ENCODE assay signal across 32 cellular contexts in genomic region chr1:237888143-237888542, GRCh38. TPM values are rescaled to one million over a fixed set of nuclear protein-coding genes. Genes with fewer than 3 reads are reported as not detected.
DNase-seq lines count a peak whose midpoint lies in the region; ATAC-seq, FAIRE-seq and TF ChIP-seq lines count a peak whose summit lies in the region.
"Had no signal": no experiment of that assay in that cellular context is flagged by ENCODE, and none has a peak within 500 bp of the region (broad histone marks: within the 10 kb centered on the region; RNA-seq: fewer than 3 reads in every experiment).

No MANE protein-coding gene starts in this region.

- no peak for TF ChIP-seq POLR2A in breast epithelium (IDR thresholded peaks at IDR 0.05)

- no peaks in the 10 kb centered on the region for H3K36me3 Mint-ChIP-seq in MCF 10A (ENCODE audit: insufficient read depth, unreplicated experiment)
- H3K36me3 Mint-ChIP-seq: CD14-positive monocyte; CD8-positive, alpha-beta memory T cell had no signal

- H3K27ac Mint-ChIP-seq in MCF 10A (ENCODE audit: low read depth, unreplicated experiment): peak overlapping the region; percentile 11
- H3K27ac Mint-ChIP-seq: CD14-positive monocyte; CD8-positive, alpha-beta memory T cell; HFFc6 had no signal

- no peaks in the 10 kb centered on the region for H3K27me3 Mint-ChIP-seq in MCF 10A (ENCODE audit: insufficient read depth, unreplicated experiment)
- H3K27me3 Mint-ChIP-seq: CD8-positive, alpha-beta memory T cell had no signal

- H3K4me3 Mint-ChIP-seq in MCF 10A (ENCODE audit: unreplicated experiment): no peak overlapping the region
- H3K4me3 Mint-ChIP-seq: CD14-positive monocyte; CD8-positive, alpha-beta memory T cell; HFFc6 had no signal

- intact Hi-C loops in MCF 10A (cut with micrococcal nuclease): no loop called here
- intact Hi-C loops in breast epithelium (cut with DNase I; ENCODE audit: low total_unique reads): no loop called here

- CTCF ChIA-PET in MCF 10A (lab: Yijun Ruan, JAX): interaction anchor here (0.6 to 1.2 kb wide), 2 partner anchors 93 to 1715 kb away, joined by 3 read pairs; no protein-coding TSS in a partner anchor

- no peaks in the 10 kb centered on the region for H3K79me2 ChIP-seq in OCI-LY3 (ENCODE audit: low read length)

- H3K4me2 ChIP-seq in OCI-LY3 (ENCODE audit: low read length): peak overlapping the region; percentile 8; the same call in 1 of the 2 replicates
- H3K4me2 ChIP-seq: SK-N-SH had no signal

- no peak for TF ChIP-seq CTCF in MCF 10A (IDR thresholded peaks at IDR 0.05; ENCODE audit: unreplicated experiment)
- no peak for TF ChIP-seq CTCF in breast epithelium (IDR thresholded peaks at IDR 0.05)
- TF ChIP-seq CTCF in OCI-LY3 (IDR thresholded peaks at IDR 0.05; ENCODE audit: low read depth, low read length): no peak
- TF ChIP-seq CTCF in bronchial epithelial cell (IDR thresholded peaks at IDR 0.05; ENCODE audit: insufficient read depth, low read length, severe bottlenecking): no peak

- no peak for ATAC-seq in HG03457 (IDR thresholded peaks at IDR 0.05; ENCODE audit: unreplicated experiment)

- no peaks in the 10 kb centered on the region for H3K36me3 ChIP-seq in breast epithelium
- H3K36me3 ChIP-seq in OCI-LY3 (replicated peaks; ENCODE audit: low read depth, low read length): no peaks in the 10 kb centered on the region
- H3K36me3 ChIP-seq in bronchial epithelial cell (ENCODE audit: control insufficient read depth, insufficient read depth, low read length): no peaks in the 10 kb centered on the region
- H3K36me3 ChIP-seq: BE2C, HAP-1, Peyer's patch had no signal

- no peak overlapping the region for H2AFZ ChIP-seq in OCI-LY3 (ENCODE audit: low read depth, low read length)

- H3K4me1 Mint-ChIP-seq in MCF 10A (ENCODE audit: insufficient read depth, unreplicated experiment): peaks cover 8% of the 10 kb centered on the region
- H3K4me1 Mint-ChIP-seq: CD14-positive monocyte; CD8-positive, alpha-beta memory T cell had no signal

- H3K27me3 ChIP-seq in breast epithelium (no peaks in the 10 kb centered on the region), OCI-LY3 (ENCODE audit: low read depth, low read length) (no peaks in the 10 kb centered on the region), bronchial epithelial cell (ENCODE audit: control insufficient read depth, insufficient read depth, low read length) (no peaks in the 10 kb centered on the region)
- H3K27me3 ChIP-seq: BE2C, Peyer's patch had no signal

- H3K9me3 ChIP-seq in breast epithelium (no peaks in the 10 kb centered on the region), OCI-LY3 (ENCODE audit: insufficient read depth, low read length) (no peaks in the 10 kb centered on the region)
- H3K9me3 ChIP-seq: BE2C, Peyer's patch, SK-N-SH had no signal

- H4K20me1 ChIP-seq in OCI-LY3 (ENCODE audit: insufficient read depth, low read length): no peaks in the 10 kb centered on the region

- H3K9ac ChIP-seq in OCI-LY3 (ENCODE audit: low read length): no peak overlapping the region
- H3K9ac ChIP-seq: SK-N-SH had no signal

- H3K4me1 ChIP-seq in breast epithelium: no peaks in the 10 kb centered on the region
- H3K4me1 ChIP-seq in OCI-LY3 (ENCODE audit: low read length): peaks cover 48% of the 10 kb centered on the region
- H3K4me1 ChIP-seq: BE2C, HAP-1, Peyer's patch had no signal

- POLR2A ChIA-PET in MCF 10A (lab: Yijun Ruan, JAX): no interaction called here

- BruUV-seq in MCF 10A (replicated peaks; lab: Mats Ljungman, UMichigan): no TSS peak

- H3K9me3 Mint-ChIP-seq in MCF 10A (ENCODE audit: unreplicated experiment): no peaks in the 10 kb centered on the region

- DNase-seq in MCF 10A (ENCODE audit: unreplicated experiment) (peak; percentile 38), breast epithelium (ENCODE audit: low spot score in 2 of 2) (no peak), bronchial epithelial cell (ENCODE audit: low read depth) (peak; percentile 84), renal cortical epithelial cell (ENCODE audit: low read depth) (peak; percentile 58), OCI-M2 (lab: John Stamatoyannopoulos, UW; ENCODE audit: unreplicated experiment) (no peak), iPS-NIHi11 (ENCODE audit: low spot score) (no peak)
- DNase-seq: 8988T; ACHN; BE2C; CD8-positive, alpha-beta memory T cell; DMS 273 treated with DMSO at 0.1 percent for 48 hours; DND-41; GOT3; HFFc6; NCI-H1105; NCI-H1436 treated with DMSO at 0.1 percent for 48 hours; NCI-H1930; NCI-H2107; NCI-H446; NCI-H524 treated with DMSO at 0.1 percent for 48 hours; NCI-H82; Peyer's patch; SIG-M5; SK-N-SH; SW 1271 had no signal

- H3K4me3 ChIP-seq in breast epithelium: no peak overlapping the region
- no peak overlapping the region for H3K4me3 ChIP-seq in OCI-LY3 (ENCODE audit: low read length)
- H3K4me3 ChIP-seq in bronchial epithelial cell (ENCODE audit: low read depth, low read length): no peak overlapping the region
- H3K4me3 ChIP-seq: HAP-1, Peyer's patch had no signal

- FAIRE-seq in bronchial epithelial cell (lab: Jason Lieb, UNC): peak; percentile 79
- FAIRE-seq: GM18507 had no signal

- no peak overlapping the region for H3K27ac ChIP-seq in breast epithelium
- H3K27ac ChIP-seq in OCI-LY3 (ENCODE audit: low read length): no peak overlapping the region
- H3K27ac ChIP-seq: HL-60, Peyer's patch had no signal

RNA-seq across cellular contexts. Expression of gene ZP4, which starts 2.6 kb away (rescaled TPM):
- total RNA-seq in MCF 10A (2022) (not detected in 2 replicates), breast epithelium (not detected), bronchial epithelial cell (not detected in 2 replicates), renal cortical epithelial cell (not detected in 2 replicates)
- total RNA-seq: CD8-positive, alpha-beta memory T cell; HFFc6; HT-29; Peyer's patch had no signal

Comparison
In these comparisons a context has a peak if more than half of its experiments do, and no peak if none do; other contexts are left out.
1. DNase-seq: peak in MCF 10A (single experiment), bronchial epithelial cell (single experiment) and renal cortical epithelial cell (single experiment); none in breast epithelium (0 of 2), OCI-M2 (single experiment) and iPS-NIHi11 (single experiment).